23 cellular contexts compared by ENCODE assay signal in the genomic region with DNA sequence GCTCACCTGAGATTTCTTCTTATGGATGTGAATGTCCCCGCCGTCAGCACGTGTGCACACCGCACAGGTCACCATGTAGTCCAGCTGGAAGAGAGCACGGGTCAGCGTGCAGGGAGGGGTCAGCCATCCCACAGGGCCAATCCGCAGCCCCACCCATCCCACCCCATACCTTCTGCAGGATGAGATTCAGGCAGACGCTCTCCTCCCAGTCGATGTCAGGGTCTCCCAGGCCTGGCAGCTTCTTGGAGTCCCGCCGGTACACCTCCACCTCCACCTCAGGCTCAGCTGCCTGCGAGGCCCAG.
"Had no signal": no experiment of that assay in that cellular context is flagged by ENCODE, and none has a peak within 500 bp of the region (broad histone marks: within the 10 kb centered on the region; RNA-seq: fewer than 3 reads in every experiment).

No MANE protein-coding gene starts in this region.

- H3K4me2 ChIP-seq: smooth muscle cell had no signal

- H3K36me3 ChIP-seq: ovary had no signal

- ATAC-seq: effector memory CD8-positive, alpha-beta T cell; gastrocnemius medialis; heart right ventricle; left lung; lower lobe of right lung; natural killer cell; right cardiac atrium; stimulated activated naive B cell treated with anti-CD40 and anti-IgM and Interleukin-4, amounts not matched to agents 10 μg/mL and 1 μg/mL and 100 μg/mL, for 72 hours had no signal

- H3K27me3 ChIP-seq: esophagus muscularis mucosa, gastrocnemius medialis, heart right ventricle, left lung, ovary, stomach, transverse colon had no signal

- H3K4me1 ChIP-seq: gastrocnemius medialis, heart right ventricle, left lung, lower lobe of right lung had no signal

- H3K36me3 Mint-ChIP-seq: natural killer cell had no signal

- DNase-seq: effector memory CD8-positive, alpha-beta T cell; gastrocnemius medialis; heart right ventricle; hypothalamus; lower lobe of right lung; natural killer cell; right cardiac atrium; stimulated activated CD4-positive, alpha-beta T cell treated with anti-CD3 and anti-CD28 coated beads, Interleukin-4, amount 100 ng/mL, for 1 hour; stimulated activated CD8-positive, alpha-beta memory T cell treated with anti-CD3 and anti-CD28 coated beads, Interleukin-4, amount 100 ng/mL, for 48 hours; stimulated activated naive B cell treated with anti-CD40 and anti-IgM and Interleukin-4, amounts not matched to agents 10 μg/mL and 1 μg/mL and 100 μg/mL, for 72 hours; stomach; substantia nigra; transverse colon had no signal

- H3K27ac ChIP-seq: epithelial cell of prostate, esophagus muscularis mucosa, gastrocnemius medialis, heart right ventricle, left lung, lower lobe of right lung, ovary, stomach, thoracic aorta, transverse colon had no signal

- H3K27me3 Mint-ChIP-seq: dendritic cell treated with granulocyte-macrophage colony-stimulating factor and Interleukin-4, amounts not matched to agents 40 ng/mL and 50 ng/mL, for 4 days; effector memory CD8-positive, alpha-beta T cell; memory B cell; stimulated activated naive B cell treated with anti-CD40 and anti-IgM and Interleukin-4, amounts not matched to agents 10 μg/mL and 1 μg/mL and 100 μg/mL, for 72 hours had no signal

- H3K9me3 ChIP-seq: esophagus muscularis mucosa, gastrocnemius medialis, heart right ventricle, left lung, lower lobe of right lung, ovary, stomach, thoracic aorta, transverse colon had no signal

- H3K9me3 Mint-ChIP-seq: dendritic cell treated with granulocyte-macrophage colony-stimulating factor and Interleukin-4, amounts not matched to agents 40 ng/mL and 50 ng/mL, for 4 days; effector memory CD8-positive, alpha-beta T cell; memory B cell; mesothelial cell of epicardium; natural killer cell; neural crest cell; stimulated activated naive B cell treated with anti-CD40 and anti-IgM and Interleukin-4, amounts not matched to agents 10 μg/mL and 1 μg/mL and 100 μg/mL, for 72 hours had no signal

- H3K4me3 Mint-ChIP-seq: dendritic cell treated with granulocyte-macrophage colony-stimulating factor and Interleukin-4, amounts not matched to agents 40 ng/mL and 50 ng/mL, for 4 days; effector memory CD8-positive, alpha-beta T cell; memory B cell; mesothelial cell of epicardium; natural killer cell; neural crest cell; stimulated activated naive B cell treated with anti-CD40 and anti-IgM and Interleukin-4, amounts not matched to agents 10 μg/mL and 1 μg/mL and 100 μg/mL, for 72 hours had no signal

- H3K4me3 ChIP-seq: esophagus muscularis mucosa, gastrocnemius medialis, heart right ventricle, left lung, lower lobe of right lung, ovary, smooth muscle cell, stomach, thoracic aorta, transverse colon had no signal

- H3K27ac Mint-ChIP-seq: dendritic cell treated with granulocyte-macrophage colony-stimulating factor and Interleukin-4, amounts not matched to agents 40 ng/mL and 50 ng/mL, for 4 days; memory B cell; natural killer cell had no signal
